Comparison of ENCODE assay signal across 15 cellular contexts in genomic region chr1:230894032-230894431, GRCh38. TPM values are rescaled to one million over a fixed set of nuclear protein-coding genes. Genes with fewer than 3 reads are reported as not detected.
A peak's percentile ranks its signal among the peaks of the same experiment; 100 is the strongest.
DNase-seq lines count a peak whose midpoint lies in the region; ATAC-seq and TF ChIP-seq lines count a peak whose summit lies in the region.
"Had no signal": no experiment of that assay in that cellular context is flagged by ENCODE, and none has a peak within 500 bp of the region (broad histone marks: within the 10 kb centered on the region; RNA-seq: fewer than 3 reads in every experiment).

No MANE protein-coding gene starts in this region.

- H3K4me3 Mint-ChIP-seq in GM23338, result no peak overlapping the region
- H3K4me3 Mint-ChIP-seq in WTC11, result no peak overlapping the region
- no peak overlapping the region for H3K4me3 Mint-ChIP-seq in memory B cell
- H3K4me3 Mint-ChIP-seq: CD4-positive, CD25-positive, alpha-beta regulatory T cell; CD8-positive, alpha-beta memory T cell had no signal

- H3K9me3 ChIP-seq in prostate gland, result no peaks in the 10 kb centered on the region
- H3K9me3 ChIP-seq: BE2C, HAP-1 had no signal

- intact Hi-C loops in prostate gland (cut with DNase I), result no loop called here

- POLR2A ChIA-PET in WTC11 (lab: Charles Lee), result no interaction called here

- H3K9me3 Mint-ChIP-seq in GM23338 (no peaks in the 10 kb centered on the region), WTC11 (peaks cover 8% of the 10 kb centered on the region), memory B cell (no peaks in the 10 kb centered on the region)
- H3K9me3 Mint-ChIP-seq: CD8-positive, alpha-beta memory T cell had no signal

- H3K36me3 ChIP-seq in GM23338 (ENCODE audit: insufficient read depth) (no peaks in the 10 kb centered on the region), prostate gland (no peaks in the 10 kb centered on the region)
- H3K36me3 ChIP-seq: BE2C, HAP-1 had no signal

- TF ChIP-seq CTCF in GM23338 (conservative IDR thresholded peaks at IDR 0.05; ENCODE audit: low read depth in 2 of 2), result no peak
- TF ChIP-seq CTCF in WTC11 (IDR thresholded peaks at IDR 0.05), result no peak
- no peak for TF ChIP-seq CTCF in prostate gland (IDR thresholded peaks at IDR 0.05)

- peaks cover 4% of the 10 kb centered on the region; the same call in 1 of the 2 replicates for H3K9me2 ChIP-seq in GM23338 (ENCODE audit: insufficient read depth)

- H3K4me3 ChIP-seq in GM23338, result no peak overlapping the region
- H3K4me3 ChIP-seq in prostate gland, result no peak overlapping the region
- H3K4me3 ChIP-seq: HAP-1 had no signal

- H3K79me2 ChIP-seq in GM23338 (replicated peaks; ENCODE audit: insufficient read depth), result no peaks in the 10 kb centered on the region

- no peaks in the 10 kb centered on the region for H4K20me1 ChIP-seq in GM23338 (replicated peaks; ENCODE audit: insufficient read depth)

- H3K36me3 Mint-ChIP-seq in GM23338 (ENCODE audit: low read depth), result no peaks in the 10 kb centered on the region
- no peaks in the 10 kb centered on the region for H3K36me3 Mint-ChIP-seq in WTC11
- no peaks in the 10 kb centered on the region for H3K36me3 Mint-ChIP-seq in memory B cell
- H3K36me3 Mint-ChIP-seq: CD4-positive, CD25-positive, alpha-beta regulatory T cell; CD8-positive, alpha-beta memory T cell had no signal

- CTCF ChIA-PET in WTC11 (lab: Charles Lee), result no interaction called here

- H3K27ac ChIP-seq in GM23338 (ENCODE audit: low read depth) (no peak overlapping the region), prostate gland (no peak overlapping the region)

- TF ChIP-seq POLR2A in prostate gland (IDR thresholded peaks at IDR 0.05), result no peak

- H3K27me3 Mint-ChIP-seq in GM23338 (ENCODE audit: insufficient read depth, low read depth, poor library complexity) (peaks cover 4% of the 10 kb centered on the region), WTC11 (ENCODE audit: low read depth) (0 out of 2 replicates have a peak, but pooled peaks cover 2% of the 10 kb centered on the region), memory B cell (peaks cover 6% of the 10 kb centered on the region)

- H3F3A ChIP-seq in GM23338 (replicated peaks; ENCODE audit: low read depth), result no peaks in the 10 kb centered on the region

- H3K4me2 ChIP-seq in GM23338, result no peak overlapping the region

- H3K27ac Mint-ChIP-seq in GM23338 (no peak overlapping the region), WTC11 (no peak overlapping the region), memory B cell (peak overlapping the region; percentile 65)
- H3K27ac Mint-ChIP-seq: CD8-positive, alpha-beta memory T cell had no signal

- no peaks in the 10 kb centered on the region for H3K27me3 ChIP-seq in GM23338 (ENCODE audit: insufficient read depth)
- no peaks in the 10 kb centered on the region for H3K27me3 ChIP-seq in prostate gland (replicated peaks; ENCODE audit: insufficient read depth)
- H3K27me3 ChIP-seq: BE2C had no signal

- no peak overlapping the region for H2AFZ ChIP-seq in GM23338

- WGBS in prostate gland, result 87% methylated on average over 6 of the region's 6 CpGs

- DNase-seq in GM23338 (ENCODE audit: low spot score) (no peak), WTC11 (ENCODE audit: low spot score) (no peak), memory B cell (ENCODE audit: low spot score in 2 of 2) (no peak), EL (no peak), prostate gland (ENCODE audit: low spot score) (no peak), NOMO-1 (lab: John Stamatoyannopoulos, UW; ENCODE audit: unreplicated experiment in 2 of 2) (no peak)
- DNase-seq: ACHN; BE2C; C1 segment of cervical spinal cord; CD4-positive, CD25-positive, alpha-beta regulatory T cell; CD8-positive, alpha-beta memory T cell; COR-L47; DMS79; GF-D8 had no signal

- peak; percentile 81 for ATAC-seq in GM23338
- peak; percentile 63 for ATAC-seq in WTC11
- ATAC-seq in memory B cell (ENCODE audit: low read depth), result no peak

- H3K4me1 Mint-ChIP-seq in GM23338 (peaks cover 12% of the 10 kb centered on the region; the same call in 2 of the 3 replicates), WTC11 (peaks cover 11% of the 10 kb centered on the region), memory B cell (peaks cover 3% of the 10 kb centered on the region)
- H3K4me1 Mint-ChIP-seq: CD4-positive, CD25-positive, alpha-beta regulatory T cell; CD8-positive, alpha-beta memory T cell had no signal

- H3K4me1 ChIP-seq in GM23338 (ENCODE audit: insufficient read depth) (no peaks in the 10 kb centered on the region), prostate gland (replicated peaks) (no peaks in the 10 kb centered on the region)
- H3K4me1 ChIP-seq: BE2C, HAP-1 had no signal

TF ChIP-seq in GM23338, 12 proteins besides CTCF, POLR2A, EP300 and RAD21 (continues in another document):
- TF ChIP-seq EZH2phosphoT487 (IDR thresholded peaks at IDR 0.05; ENCODE audit: unreplicated experiment) (no peak), ZNF331 (CRISPR knock-in tag; IDR thresholded peaks at IDR 0.05; ENCODE audit: low read depth) (no peak), CREB1 (CRISPR knock-in tag; IDR thresholded peaks at IDR 0.05; ENCODE audit: low read depth) (no peak), STAT1 (IDR thresholded peaks at IDR 0.05; ENCODE audit: unreplicated experiment) (no peak), JUNB (IDR thresholded peaks at IDR 0.05; ENCODE audit: unreplicated experiment) (no peak), ZNF114 (CRISPR knock-in tag; IDR thresholded peaks at IDR 0.05) (no peak), REST (IDR thresholded peaks at IDR 0.05; ENCODE audit: unreplicated experiment) (no peak), NANOG (IDR thresholded peaks at IDR 0.05; ENCODE audit: borderline replicate concordance) (no peak), POLR2AphosphoS5 (IDR thresholded peaks at IDR 0.05; ENCODE audit: low read depth) (no peak)

TF ChIP-seq in WTC11, 78 proteins besides CTCF, POLR2A, EP300 and RAD21 (continues in another document):
- TF ChIP-seq AR (CRISPR knock-in tag; IDR thresholded peaks at IDR 0.05), result no peak
- TF ChIP-seq FOXK1 (CRISPR knock-in tag; IDR thresholded peaks at IDR 0.05), result no peak
- TF ChIP-seq FOXP4 (CRISPR knock-in tag; IDR thresholded peaks at IDR 0.05), result no peak
- TF ChIP-seq ERG (CRISPR knock-in tag; IDR thresholded peaks at IDR 0.05), result no peak
- no peak for TF ChIP-seq CREM (CRISPR knock-in tag; IDR thresholded peaks at IDR 0.05)
- no peak for TF ChIP-seq FOXJ3 (CRISPR knock-in tag; IDR thresholded peaks at IDR 0.05; ENCODE audit: borderline replicate concordance)
- TF ChIP-seq USF2 (CRISPR knock-in tag; IDR thresholded peaks at IDR 0.05), result no peak
- no peak for TF ChIP-seq NFATC4 (CRISPR knock-in tag; IDR thresholded peaks at IDR 0.05)
- no peak for TF ChIP-seq ZNF219 (CRISPR knock-in tag; IDR thresholded peaks at IDR 0.05; ENCODE audit: borderline replicate concordance)

RNA-seq across cellular contexts. Expression of gene C1orf198, which starts 25.7 kb away (rescaled TPM):
- 46.5 and 46.6 TPM in 2 replicates for total RNA-seq in GM23338 (2014; rRNA removed; shearing (Covaris generic))
- polyA plus RNA-seq in GM23338 (2016; fragmentation: Nextera tagmentation; extraction: Ambion mirVana), result 14.9 and 15.2 TPM in 2 replicates
- total RNA-seq in WTC11 (2021), result 23.4 to 26.9 TPM (median 25.4 TPM) in 3 replicates
- 10 to 100 TPM; 41.9 to 44.8 TPM for total RNA-seq in prostate gland
